Comparison of ENCODE assay signal across 9 cellular contexts in the genomic region with DNA sequence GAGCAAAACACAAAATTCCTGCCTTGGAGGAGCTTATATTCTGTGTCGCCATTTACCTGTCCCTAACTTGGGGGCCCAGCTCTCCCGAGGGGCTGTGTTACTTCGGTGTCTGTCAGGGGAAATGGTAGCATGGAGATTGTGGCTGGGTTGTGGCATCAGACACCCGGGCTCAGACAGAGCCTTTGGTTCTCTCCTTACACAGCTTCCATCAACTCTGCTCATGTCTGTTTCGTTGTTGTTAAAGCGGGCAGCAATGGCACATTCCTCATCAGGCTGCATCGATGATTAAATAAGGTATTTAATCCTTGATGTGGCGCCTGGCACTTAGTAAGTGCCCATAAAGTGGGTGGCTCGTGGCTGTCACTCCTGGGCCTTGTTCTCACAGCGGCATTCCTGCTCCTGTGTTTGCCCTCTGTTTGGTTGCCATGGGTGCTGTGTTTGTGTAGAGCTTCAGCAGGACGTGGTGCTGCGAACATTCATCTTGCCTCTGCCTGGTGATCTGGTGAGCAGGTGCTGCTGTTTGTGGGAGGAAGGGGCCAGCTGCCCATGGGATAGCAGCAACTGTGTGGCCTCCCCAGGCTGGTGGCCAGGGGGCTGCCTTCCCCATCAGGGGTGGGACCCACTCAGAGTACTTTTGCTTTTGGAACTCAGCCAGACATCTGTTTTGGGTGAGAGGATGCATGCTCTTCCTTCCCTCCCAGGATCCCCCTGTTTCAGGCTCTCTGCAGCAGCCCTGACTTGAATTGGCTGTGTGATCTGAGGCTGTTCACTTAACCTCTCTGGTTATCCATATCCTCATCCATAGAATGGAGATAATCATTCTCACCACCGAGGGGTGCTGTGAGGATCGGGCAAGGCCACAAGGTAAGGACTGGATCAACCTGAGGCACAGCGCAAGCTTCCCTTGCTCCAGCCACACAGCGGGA.
DNase-seq lines count a peak whose midpoint lies in the region; ATAC-seq and TF ChIP-seq lines count a peak whose summit lies in the region.
"Had no signal": no experiment of that assay in that cellular context is flagged by ENCODE, and none has a peak within 500 bp of the region (broad histone marks: within the 10 kb centered on the region; RNA-seq: fewer than 3 reads in every experiment).

No MANE protein-coding gene starts in this region.

- TF ChIP-seq CTCF in fibroblast of pulmonary artery (IDR thresholded peaks at IDR 0.05; ENCODE audit: low read length, missing control alignments) (no peak), progenitor cell of endocrine pancreas (IDR thresholded peaks at IDR 0.05; ENCODE audit: unreplicated experiment) (peak; percentile 9)

- peak overlapping the region; percentile 15 for H3K4me3 Mint-ChIP-seq in progenitor cell of endocrine pancreas (ENCODE audit: low read depth)
- H3K4me3 Mint-ChIP-seq: activated CD4-positive, alpha-beta memory T cell treated with anti-CD3 and anti-CD28 coated beads, Interleukin-2, amount 10 ng/mL, durations not matched to agents 7 days and 5 days had no signal

- peaks cover 41% of the 10 kb centered on the region for H3K4me1 Mint-ChIP-seq in progenitor cell of endocrine pancreas (ENCODE audit: low read depth)
- H3K4me1 Mint-ChIP-seq: activated CD4-positive, alpha-beta memory T cell treated with anti-CD3 and anti-CD28 coated beads, Interleukin-2, amount 10 ng/mL, durations not matched to agents 7 days and 5 days had no signal

- DNase-seq in GDM1 (lab: John Stamatoyannopoulos, UW) (peak; percentile 8), NCI-H526 (lab: John Stamatoyannopoulos, UW) (peak; percentile 75 to 83), fibroblast of pulmonary artery (ENCODE audit: low read depth) (peak; percentile 33), progenitor cell of endocrine pancreas (ENCODE audit: low spot score, unreplicated experiment) (peak; percentile 30), T-helper 1 cell (no peak), nucleus accumbens (lab: John Stamatoyannopoulos, UW) (no peak)
- DNase-seq: activated CD4-positive, alpha-beta memory T cell treated with anti-CD3 and anti-CD28 coated beads, Interleukin-2, amount 10 ng/mL, durations not matched to agents 7 days and 5 days had no signal

- no peak overlapping the region for H3K4me3 ChIP-seq in fibroblast of pulmonary artery (replicated peaks; ENCODE audit: low read depth, low read length)

- no peaks in the 10 kb centered on the region for H3K9me3 Mint-ChIP-seq in progenitor cell of endocrine pancreas (ENCODE audit: low read depth)
- H3K9me3 Mint-ChIP-seq: activated CD4-positive, alpha-beta memory T cell treated with anti-CD3 and anti-CD28 coated beads, Interleukin-2, amount 10 ng/mL, durations not matched to agents 7 days and 5 days had no signal

- H3K36me3 Mint-ChIP-seq in progenitor cell of endocrine pancreas (ENCODE audit: insufficient read depth) = no peaks in the 10 kb centered on the region

- peak overlapping the region; percentile 82 for H3K27ac Mint-ChIP-seq in progenitor cell of endocrine pancreas
- H3K27ac Mint-ChIP-seq: activated CD4-positive, alpha-beta memory T cell treated with anti-CD3 and anti-CD28 coated beads, Interleukin-2, amount 10 ng/mL, durations not matched to agents 7 days and 5 days had no signal

- ATAC-seq in GM19328 (IDR thresholded peaks at IDR 0.05; ENCODE audit: unreplicated experiment) (no peak), GM21367 (IDR thresholded peaks at IDR 0.05; ENCODE audit: unreplicated experiment) (no peak)

- peaks cover 8% of the 10 kb centered on the region for H3K27me3 Mint-ChIP-seq in progenitor cell of endocrine pancreas

Comparison
In these comparisons a context has a peak if more than half of its experiments do, and no peak if none do; other contexts are left out.
1. DNase-seq: peak in GDM1 (single experiment), NCI-H526 (2 of 2), fibroblast of pulmonary artery (single experiment) and progenitor cell of endocrine pancreas (single experiment); none in T-helper 1 cell (0 of 5) and nucleus accumbens (0 of 56).